ENCODE assay signal across 1 cellular context in the genomic region with DNA sequence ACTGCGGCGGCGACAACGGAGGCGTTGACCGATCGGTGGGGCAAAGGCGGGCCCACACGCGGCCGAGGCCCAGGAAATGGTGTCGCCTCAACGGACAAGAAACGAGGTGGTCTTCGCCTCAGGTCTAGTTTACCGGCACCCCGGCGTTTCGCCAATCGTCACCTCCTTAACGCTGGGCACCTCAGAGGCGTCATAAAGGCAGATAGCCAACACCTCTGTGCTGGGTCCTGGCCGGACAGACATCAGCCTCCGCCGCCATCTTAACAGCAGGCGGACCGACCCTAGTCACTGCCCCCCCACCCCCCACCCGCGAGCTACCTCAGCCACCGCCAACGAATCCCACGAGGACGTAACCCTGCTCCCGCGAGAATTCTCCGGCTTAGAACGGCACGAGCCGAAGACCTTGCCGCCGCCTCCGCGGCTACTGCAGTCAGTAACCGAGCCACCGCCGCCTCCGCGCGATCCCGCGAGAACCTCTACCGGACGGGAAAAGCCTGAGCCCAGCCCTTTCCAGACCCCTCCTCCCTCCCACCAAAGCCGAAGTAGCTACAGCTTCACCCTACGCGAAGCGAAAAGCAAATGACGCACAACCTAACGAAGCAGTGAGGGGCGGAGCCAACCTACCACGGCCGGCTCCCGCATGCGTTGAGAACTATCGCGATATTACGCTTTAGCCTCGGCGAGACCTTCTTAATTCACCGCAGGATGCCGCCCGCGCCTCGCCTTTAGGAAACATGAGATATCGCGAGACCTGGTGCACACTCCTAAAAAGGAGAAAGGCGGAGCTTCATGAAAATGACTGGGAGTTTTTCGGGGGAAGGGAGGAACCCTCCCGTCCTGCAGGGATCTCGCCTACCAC.
TF ChIP-seq lines count a peak whose summit lies in the region.

No MANE protein-coding gene starts in this region.

TF ChIP-seq in HepG2, 621 proteins besides CTCF, POLR2A, EP300 and RAD21 (continued from another document and continues in another):
- TF ChIP-seq, protein P1, sequence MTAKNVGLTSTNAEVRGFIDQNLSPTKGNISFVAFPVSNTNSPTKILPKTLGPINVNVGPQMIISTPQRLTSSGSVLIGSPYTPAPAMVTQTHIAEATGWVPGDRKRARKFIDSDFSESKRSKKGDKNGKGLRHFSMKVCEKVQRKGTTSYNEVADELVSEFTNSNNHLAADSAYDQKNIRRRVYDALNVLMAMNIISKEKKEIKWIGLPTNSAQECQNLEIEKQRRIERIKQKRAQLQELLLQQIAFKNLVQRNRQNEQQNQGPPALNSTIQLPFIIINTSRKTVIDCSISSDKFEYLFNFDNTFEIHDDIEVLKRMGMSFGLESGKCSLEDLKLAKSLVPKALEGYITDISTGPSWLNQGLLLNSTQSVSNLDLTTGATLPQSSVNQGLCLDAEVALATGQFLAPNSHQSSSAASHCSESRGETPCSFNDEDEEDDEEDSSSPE (CRISPR knock-in tag; IDR thresholded peaks at IDR 0.05) = no peak
- TF ChIP-seq PHF8 (CRISPR knock-in tag; IDR thresholded peaks at IDR 0.05) = peak; percentile 63
- TF ChIP-seq, protein P2, sequence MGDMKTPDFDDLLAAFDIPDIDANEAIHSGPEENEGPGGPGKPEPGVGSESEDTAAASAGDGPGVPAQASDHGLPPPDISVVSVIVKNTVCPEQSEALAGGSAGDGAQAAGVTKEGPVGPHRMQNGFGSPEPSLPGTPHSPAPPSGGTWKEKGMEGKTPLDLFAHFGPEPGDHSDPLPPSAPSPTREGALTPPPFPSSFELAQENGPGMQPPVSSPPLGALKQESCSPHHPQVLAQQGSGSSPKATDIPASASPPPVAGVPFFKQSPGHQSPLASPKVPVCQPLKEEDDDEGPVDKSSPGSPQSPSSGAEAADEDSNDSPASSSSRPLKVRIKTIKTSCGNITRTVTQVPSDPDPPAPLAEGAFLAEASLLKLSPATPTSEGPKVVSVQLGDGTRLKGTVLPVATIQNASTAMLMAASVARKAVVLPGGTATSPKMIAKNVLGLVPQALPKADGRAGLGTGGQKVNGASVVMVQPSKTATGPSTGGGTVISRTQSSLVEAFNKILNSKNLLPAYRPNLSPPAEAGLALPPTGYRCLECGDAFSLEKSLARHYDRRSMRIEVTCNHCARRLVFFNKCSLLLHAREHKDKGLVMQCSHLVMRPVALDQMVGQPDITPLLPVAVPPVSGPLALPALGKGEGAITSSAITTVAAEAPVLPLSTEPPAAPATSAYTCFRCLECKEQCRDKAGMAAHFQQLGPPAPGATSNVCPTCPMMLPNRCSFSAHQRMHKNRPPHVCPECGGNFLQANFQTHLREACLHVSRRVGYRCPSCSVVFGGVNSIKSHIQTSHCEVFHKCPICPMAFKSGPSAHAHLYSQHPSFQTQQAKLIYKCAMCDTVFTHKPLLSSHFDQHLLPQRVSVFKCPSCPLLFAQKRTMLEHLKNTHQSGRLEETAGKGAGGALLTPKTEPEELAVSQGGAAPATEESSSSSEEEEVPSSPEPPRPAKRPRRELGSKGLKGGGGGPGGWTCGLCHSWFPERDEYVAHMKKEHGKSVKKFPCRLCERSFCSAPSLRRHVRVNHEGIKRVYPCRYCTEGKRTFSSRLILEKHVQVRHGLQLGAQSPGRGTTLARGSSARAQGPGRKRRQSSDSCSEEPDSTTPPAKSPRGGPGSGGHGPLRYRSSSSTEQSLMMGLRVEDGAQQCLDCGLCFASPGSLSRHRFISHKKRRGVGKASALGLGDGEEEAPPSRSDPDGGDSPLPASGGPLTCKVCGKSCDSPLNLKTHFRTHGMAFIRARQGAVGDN (CRISPR knock-in tag; IDR thresholded peaks at IDR 0.05) = peak; percentile 77
- TF ChIP-seq PHF20 (CRISPR knock-in tag; IDR thresholded peaks at IDR 0.05) = peak; percentile 47; the same call in 1 of the 2 replicates
- TF ChIP-seq NR2C2 (CRISPR knock-in tag; IDR thresholded peaks at IDR 0.05; ENCODE audit: borderline replicate concordance) = peak; percentile 85
- TF ChIP-seq ERF (CRISPR knock-in tag; IDR thresholded peaks at IDR 0.05) = no peak
- TF ChIP-seq RFXAP (CRISPR knock-in tag; IDR thresholded peaks at IDR 0.05; ENCODE audit: borderline replicate concordance) = no peak
- peak; percentile 18 for TF ChIP-seq ASH2L (IDR thresholded peaks at IDR 0.05; ENCODE audit: insufficient read length, low read depth, low read length)
- TF ChIP-seq TAF15 (IDR thresholded peaks at IDR 0.05; ENCODE audit: low read depth, low read length, poor library complexity, severe bottlenecking) = no peak
- TF ChIP-seq, protein P3, sequence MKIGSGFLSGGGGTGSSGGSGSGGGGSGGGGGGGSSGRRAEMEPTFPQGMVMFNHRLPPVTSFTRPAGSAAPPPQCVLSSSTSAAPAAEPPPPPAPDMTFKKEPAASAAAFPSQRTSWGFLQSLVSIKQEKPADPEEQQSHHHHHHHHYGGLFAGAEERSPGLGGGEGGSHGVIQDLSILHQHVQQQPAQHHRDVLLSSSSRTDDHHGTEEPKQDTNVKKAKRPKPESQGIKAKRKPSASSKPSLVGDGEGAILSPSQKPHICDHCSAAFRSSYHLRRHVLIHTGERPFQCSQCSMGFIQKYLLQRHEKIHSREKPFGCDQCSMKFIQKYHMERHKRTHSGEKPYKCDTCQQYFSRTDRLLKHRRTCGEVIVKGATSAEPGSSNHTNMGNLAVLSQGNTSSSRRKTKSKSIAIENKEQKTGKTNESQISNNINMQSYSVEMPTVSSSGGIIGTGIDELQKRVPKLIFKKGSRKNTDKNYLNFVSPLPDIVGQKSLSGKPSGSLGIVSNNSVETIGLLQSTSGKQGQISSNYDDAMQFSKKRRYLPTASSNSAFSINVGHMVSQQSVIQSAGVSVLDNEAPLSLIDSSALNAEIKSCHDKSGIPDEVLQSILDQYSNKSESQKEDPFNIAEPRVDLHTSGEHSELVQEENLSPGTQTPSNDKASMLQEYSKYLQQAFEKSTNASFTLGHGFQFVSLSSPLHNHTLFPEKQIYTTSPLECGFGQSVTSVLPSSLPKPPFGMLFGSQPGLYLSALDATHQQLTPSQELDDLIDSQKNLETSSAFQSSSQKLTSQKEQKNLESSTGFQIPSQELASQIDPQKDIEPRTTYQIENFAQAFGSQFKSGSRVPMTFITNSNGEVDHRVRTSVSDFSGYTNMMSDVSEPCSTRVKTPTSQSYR (CRISPR knock-in tag; IDR thresholded peaks at IDR 0.05; ENCODE audit: borderline replicate concordance) = no peak
- no peak for TF ChIP-seq KLF15 (CRISPR knock-in tag; IDR thresholded peaks at IDR 0.05; ENCODE audit: borderline replicate concordance)
- TF ChIP-seq RFX1 (IDR thresholded peaks at IDR 0.05) = no peak
- no peak for TF ChIP-seq HIVEP1 (CRISPR knock-in tag; IDR thresholded peaks at IDR 0.05)
- peak; percentile 55 for TF ChIP-seq POLR2AphosphoS5 (IDR thresholded peaks at IDR 0.05; ENCODE audit: low read depth, low read length)
- TF ChIP-seq ZNF782 (CRISPR knock-in tag; IDR thresholded peaks at IDR 0.05; ENCODE audit: borderline replicate concordance) = 0 out of 2 replicates have a peak, but pooled peaks have one; percentile 55
- no peak for TF ChIP-seq MED13 (CRISPR knock-in tag; IDR thresholded peaks at IDR 0.05)
- peak; percentile 77 for TF ChIP-seq IKZF4 (CRISPR knock-in tag; IDR thresholded peaks at IDR 0.05; ENCODE audit: borderline replicate concordance, low read depth, not compliant biosample characterization)
- TF ChIP-seq, protein P4, sequence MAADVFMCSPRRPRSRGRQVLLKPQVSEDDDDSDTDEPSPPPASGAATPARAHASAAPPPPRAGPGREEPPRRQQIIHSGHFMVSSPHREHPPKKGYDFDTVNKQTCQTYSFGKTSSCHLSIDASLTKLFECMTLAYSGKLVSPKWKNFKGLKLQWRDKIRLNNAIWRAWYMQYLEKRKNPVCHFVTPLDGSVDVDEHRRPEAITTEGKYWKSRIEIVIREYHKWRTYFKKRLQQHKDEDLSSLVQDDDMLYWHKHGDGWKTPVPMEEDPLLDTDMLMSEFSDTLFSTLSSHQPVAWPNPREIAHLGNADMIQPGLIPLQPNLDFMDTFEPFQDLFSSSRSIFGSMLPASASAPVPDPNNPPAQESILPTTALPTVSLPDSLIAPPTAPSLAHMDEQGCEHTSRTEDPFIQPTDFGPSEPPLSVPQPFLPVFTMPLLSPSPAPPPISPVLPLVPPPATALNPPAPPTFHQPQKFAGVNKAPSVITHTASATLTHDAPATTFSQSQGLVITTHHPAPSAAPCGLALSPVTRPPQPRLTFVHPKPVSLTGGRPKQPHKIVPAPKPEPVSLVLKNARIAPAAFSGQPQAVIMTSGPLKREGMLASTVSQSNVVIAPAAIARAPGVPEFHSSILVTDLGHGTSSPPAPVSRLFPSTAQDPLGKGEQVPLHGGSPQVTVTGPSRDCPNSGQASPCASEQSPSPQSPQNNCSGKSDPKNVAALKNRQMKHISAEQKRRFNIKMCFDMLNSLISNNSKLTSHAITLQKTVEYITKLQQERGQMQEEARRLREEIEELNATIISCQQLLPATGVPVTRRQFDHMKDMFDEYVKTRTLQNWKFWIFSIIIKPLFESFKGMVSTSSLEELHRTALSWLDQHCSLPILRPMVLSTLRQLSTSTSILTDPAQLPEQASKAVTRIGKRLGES (CRISPR knock-in tag; IDR thresholded peaks at IDR 0.05; ENCODE audit: borderline replicate concordance) = no peak
- TF ChIP-seq BHLHE40 (IDR thresholded peaks at IDR 0.05; ENCODE audit: low read length) = peak; percentile 38; the same call in 1 of the 2 replicates
- TF ChIP-seq, protein P5, sequence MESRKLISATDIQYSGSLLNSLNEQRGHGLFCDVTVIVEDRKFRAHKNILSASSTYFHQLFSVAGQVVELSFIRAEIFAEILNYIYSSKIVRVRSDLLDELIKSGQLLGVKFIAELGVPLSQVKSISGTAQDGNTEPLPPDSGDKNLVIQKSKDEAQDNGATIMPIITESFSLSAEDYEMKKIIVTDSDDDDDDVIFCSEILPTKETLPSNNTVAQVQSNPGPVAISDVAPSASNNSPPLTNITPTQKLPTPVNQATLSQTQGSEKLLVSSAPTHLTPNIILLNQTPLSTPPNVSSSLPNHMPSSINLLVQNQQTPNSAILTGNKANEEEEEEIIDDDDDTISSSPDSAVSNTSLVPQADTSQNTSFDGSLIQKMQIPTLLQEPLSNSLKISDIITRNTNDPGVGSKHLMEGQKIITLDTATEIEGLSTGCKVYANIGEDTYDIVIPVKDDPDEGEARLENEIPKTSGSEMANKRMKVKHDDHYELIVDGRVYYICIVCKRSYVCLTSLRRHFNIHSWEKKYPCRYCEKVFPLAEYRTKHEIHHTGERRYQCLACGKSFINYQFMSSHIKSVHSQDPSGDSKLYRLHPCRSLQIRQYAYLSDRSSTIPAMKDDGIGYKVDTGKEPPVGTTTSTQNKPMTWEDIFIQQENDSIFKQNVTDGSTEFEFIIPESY (CRISPR knock-in tag; IDR thresholded peaks at IDR 0.05) = no peak
- peak; percentile 34; the same call in 1 of the 2 replicates for TF ChIP-seq SP1 (IDR thresholded peaks at IDR 0.05)
- no peak for TF ChIP-seq SP1 (CRISPR knock-in tag; IDR thresholded peaks at IDR 0.05)
- peak; percentile 34; the same call in 1 of the 2 replicates for TF ChIP-seq CREM (IDR thresholded peaks at IDR 0.05)
- no peak for TF ChIP-seq CREM (CRISPR knock-in tag; IDR thresholded peaks at IDR 0.05)
- peak; percentile 28; the same call in 1 of the 2 replicates for TF ChIP-seq ISL2 (CRISPR knock-in tag; IDR thresholded peaks at IDR 0.05)
- no peak for TF ChIP-seq KDM6A (CRISPR knock-in tag; IDR thresholded peaks at IDR 0.05; ENCODE audit: low read depth)
- peak; percentile 29 for TF ChIP-seq AGO1 (IDR thresholded peaks at IDR 0.05; ENCODE audit: low read depth, low read length, poor library complexity, severe bottlenecking)
- TF ChIP-seq, protein P6, sequence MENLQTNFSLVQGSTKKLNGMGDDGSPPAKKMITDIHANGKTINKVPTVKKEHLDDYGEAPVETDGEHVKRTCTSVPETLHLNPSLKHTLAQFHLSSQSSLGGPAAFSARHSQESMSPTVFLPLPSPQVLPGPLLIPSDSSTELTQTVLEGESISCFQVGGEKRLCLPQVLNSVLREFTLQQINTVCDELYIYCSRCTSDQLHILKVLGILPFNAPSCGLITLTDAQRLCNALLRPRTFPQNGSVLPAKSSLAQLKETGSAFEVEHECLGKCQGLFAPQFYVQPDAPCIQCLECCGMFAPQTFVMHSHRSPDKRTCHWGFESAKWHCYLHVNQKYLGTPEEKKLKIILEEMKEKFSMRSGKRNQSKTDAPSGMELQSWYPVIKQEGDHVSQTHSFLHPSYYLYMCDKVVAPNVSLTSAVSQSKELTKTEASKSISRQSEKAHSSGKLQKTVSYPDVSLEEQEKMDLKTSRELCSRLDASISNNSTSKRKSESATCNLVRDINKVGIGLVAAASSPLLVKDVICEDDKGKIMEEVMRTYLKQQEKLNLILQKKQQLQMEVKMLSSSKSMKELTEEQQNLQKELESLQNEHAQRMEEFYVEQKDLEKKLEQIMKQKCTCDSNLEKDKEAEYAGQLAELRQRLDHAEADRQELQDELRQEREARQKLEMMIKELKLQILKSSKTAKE (CRISPR knock-in tag; IDR thresholded peaks at IDR 0.05; ENCODE audit: borderline replicate concordance) = 0 out of 2 replicates have a peak, but pooled peaks have one; percentile 20
- TF ChIP-seq ZFY (CRISPR knock-in tag; IDR thresholded peaks at IDR 0.05) = peak; percentile 68
- peak; percentile 93 for TF ChIP-seq HNRNPLL (IDR thresholded peaks at IDR 0.05; ENCODE audit: low read depth, low read length, poor library complexity, severe bottlenecking)
- TF ChIP-seq ZMYM4 (CRISPR knock-in tag; IDR thresholded peaks at IDR 0.05) = peak; percentile 83
- peak; percentile 95 for TF ChIP-seq SRF (IDR thresholded peaks at IDR 0.05; ENCODE audit: low read depth, low read length)
- TF ChIP-seq, protein P7, sequence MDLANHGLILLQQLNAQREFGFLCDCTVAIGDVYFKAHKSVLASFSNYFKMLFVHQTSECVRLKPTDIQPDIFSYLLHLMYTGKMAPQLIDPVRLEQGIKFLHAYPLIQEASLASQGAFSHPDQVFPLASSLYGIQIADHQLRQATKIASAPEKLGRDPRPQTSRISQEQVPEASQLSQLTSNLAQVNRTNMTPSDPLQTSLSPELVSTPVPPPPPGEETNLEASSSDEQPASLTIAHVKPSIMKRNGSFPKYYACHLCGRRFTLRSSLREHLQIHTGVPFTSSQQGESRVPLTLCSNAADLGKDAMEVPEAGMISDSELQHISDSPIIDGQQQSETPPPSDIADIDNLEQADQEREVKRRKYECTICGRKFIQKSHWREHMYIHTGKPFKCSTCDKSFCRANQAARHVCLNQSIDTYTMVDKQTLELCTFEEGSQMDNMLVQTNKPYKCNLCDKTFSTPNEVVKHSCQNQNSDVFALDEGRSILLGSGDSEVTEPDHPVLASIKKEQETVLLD (CRISPR knock-in tag; IDR thresholded peaks at IDR 0.05; ENCODE audit: low read depth) = peak; percentile 73
- TF ChIP-seq ZNF24 (IDR thresholded peaks at IDR 0.05) = no peak
- peak; percentile 30; the same call in 1 of the 2 replicates for TF ChIP-seq TBX2 (CRISPR knock-in tag; IDR thresholded peaks at IDR 0.05; ENCODE audit: borderline replicate concordance)
